ENCODE assay signal across 1 cellular context in the genomic region with DNA sequence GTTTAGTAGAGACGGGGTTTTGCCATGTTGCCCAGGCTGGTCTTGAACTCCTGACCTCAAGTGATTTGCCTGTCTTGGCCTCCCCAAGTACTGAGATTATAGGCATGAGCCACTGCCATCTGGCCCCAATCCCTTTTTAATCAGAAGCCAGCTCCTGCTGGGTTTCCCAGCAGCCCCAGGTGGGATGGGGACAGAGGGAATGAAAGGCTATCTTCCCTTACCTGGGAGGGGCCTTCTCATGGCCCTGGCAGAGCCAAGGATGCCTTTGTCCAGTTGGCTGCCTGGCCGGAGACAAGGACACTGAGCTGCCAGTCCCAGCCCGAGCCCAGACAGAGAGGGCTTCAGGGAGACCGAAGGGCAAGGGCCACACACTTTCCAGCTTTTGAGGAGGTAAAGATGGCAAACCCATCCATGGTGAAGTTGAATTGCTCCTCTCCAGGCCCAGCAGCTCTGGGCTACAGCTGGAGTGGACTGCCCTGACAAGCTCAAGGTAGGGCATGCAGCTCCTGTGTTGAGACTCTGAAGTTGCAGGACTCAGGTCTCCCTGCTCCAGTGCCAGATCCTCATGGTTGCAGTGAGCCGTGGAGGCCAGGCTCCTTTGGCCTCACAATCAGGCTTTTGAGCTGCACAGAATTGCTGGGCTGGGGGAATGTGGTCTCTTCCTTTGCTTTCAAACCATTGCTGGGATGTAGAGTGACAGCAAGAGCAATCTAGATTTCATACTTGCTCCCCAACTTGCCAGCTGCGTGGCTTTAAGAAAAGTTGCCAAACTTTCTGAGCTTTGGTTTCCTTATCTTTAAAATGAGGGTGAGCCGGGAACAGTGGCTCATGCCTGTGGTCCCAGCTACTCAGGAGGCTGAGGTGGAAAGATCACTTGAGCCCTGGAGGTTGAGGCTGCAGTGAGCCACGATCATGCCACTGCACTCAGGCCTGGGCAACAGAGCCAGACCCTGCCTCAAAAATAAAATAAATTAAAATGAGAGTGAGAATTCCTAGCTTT.
TF ChIP-seq lines count a peak whose summit lies in the region.

No MANE protein-coding gene starts in this region.

TF ChIP-seq in IMR-90, 13 proteins besides CTCF, POLR2A, EP300 and RAD21:
- TF ChIP-seq MXI1 (IDR thresholded peaks at IDR 0.05; ENCODE audit: borderline replicate concordance, low read depth, low read length): no peak
- TF ChIP-seq NFE2L2 (IDR thresholded peaks at IDR 0.05; ENCODE audit: low read depth, low read length): no peak
- TF ChIP-seq BHLHE40 (IDR thresholded peaks at IDR 0.05; ENCODE audit: low read depth, low read length): no peak
- no peak for TF ChIP-seq MAFK (IDR thresholded peaks at IDR 0.05; ENCODE audit: low read depth, low read length)
- TF ChIP-seq FOS (IDR thresholded peaks at IDR 0.05; ENCODE audit: low read depth, low read length): no peak
- TF ChIP-seq CEBPB (IDR thresholded peaks at IDR 0.05; ENCODE audit: low read depth, low read length): no peak
- no peak for TF ChIP-seq SMC3 (IDR thresholded peaks at IDR 0.05; ENCODE audit: low read depth, low read length)
- TF ChIP-seq, protein P1, sequence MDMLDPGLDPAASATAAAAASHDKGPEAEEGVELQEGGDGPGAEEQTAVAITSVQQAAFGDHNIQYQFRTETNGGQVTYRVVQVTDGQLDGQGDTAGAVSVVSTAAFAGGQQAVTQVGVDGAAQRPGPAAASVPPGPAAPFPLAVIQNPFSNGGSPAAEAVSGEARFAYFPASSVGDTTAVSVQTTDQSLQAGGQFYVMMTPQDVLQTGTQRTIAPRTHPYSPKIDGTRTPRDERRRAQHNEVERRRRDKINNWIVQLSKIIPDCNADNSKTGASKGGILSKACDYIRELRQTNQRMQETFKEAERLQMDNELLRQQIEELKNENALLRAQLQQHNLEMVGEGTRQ (IDR thresholded peaks at IDR 0.05; ENCODE audit: low read depth, low read length): no peak
- TF ChIP-seq RCOR1 (IDR thresholded peaks at IDR 0.05; ENCODE audit: insufficient replicate concordance, low read length): no peak
- TF ChIP-seq MAZ (IDR thresholded peaks at IDR 0.05; ENCODE audit: borderline replicate concordance, low read depth, low read length): no peak
- TF ChIP-seq CHD1 (IDR thresholded peaks at IDR 0.05; ENCODE audit: low read depth, low read length): no peak
- no peak for TF ChIP-seq ELK1 (IDR thresholded peaks at IDR 0.05; ENCODE audit: borderline replicate concordance, low read depth, low read length)
- TF ChIP-seq RFX5 (IDR thresholded peaks at IDR 0.05; ENCODE audit: low read depth, low read length): no peak
TF ChIP-seq in IMR-90: peak in this region for 0.
